ENCODE assay signal across 13 cellular contexts in the genomic region with DNA sequence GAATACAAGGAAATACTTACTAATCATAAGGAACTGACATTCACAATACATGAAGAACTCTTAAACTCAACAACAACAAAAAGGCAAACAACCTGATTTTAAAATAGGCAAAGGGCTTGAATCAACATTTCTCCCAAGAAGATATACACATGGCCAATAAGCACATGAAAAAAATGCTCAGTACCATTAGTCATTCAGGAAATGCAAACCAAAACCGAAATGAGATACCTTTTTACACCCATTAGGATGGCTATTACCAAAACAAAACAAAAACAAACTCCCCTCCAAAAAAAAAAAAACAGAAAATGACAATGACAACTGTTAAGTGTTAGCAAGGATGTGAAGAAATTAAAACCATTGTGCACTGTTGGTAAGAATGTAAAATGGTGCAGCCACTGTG.
DNase-seq lines count a peak whose midpoint lies in the region; ATAC-seq, FAIRE-seq and TF ChIP-seq lines count a peak whose summit lies in the region.
"Had no signal": no experiment of that assay in that cellular context is flagged by ENCODE, and none has a peak within 500 bp of the region (broad histone marks: within the 10 kb centered on the region; RNA-seq: fewer than 3 reads in every experiment).

No MANE protein-coding gene starts in this region.

- peak; percentile 63 for ATAC-seq in GM19397 (IDR thresholded peaks at IDR 0.05; ENCODE audit: unreplicated experiment)
- peak; percentile 79 for ATAC-seq in HG02885 (IDR thresholded peaks at IDR 0.05; ENCODE audit: poor library complexity, unreplicated experiment)
- no peak for ATAC-seq in pancreas
- ATAC-seq: activated CD4-positive, alpha-beta T cell treated with anti-CD3 and anti-CD28 coated beads for 36 hours; activated naive CD8-positive, alpha-beta T cell treated with anti-CD3 and anti-CD28 coated beads, Interleukin-2, amount 50 U/mL, for 24 hours had no signal

- no peaks in the 10 kb centered on the region for H3K4me1 ChIP-seq in A673 (ENCODE audit: insufficient read depth, low read length, poor library complexity, severe bottlenecking)
- H3K4me1 ChIP-seq in pancreas = peaks cover 7 to 22% (median 18%) of the 10 kb centered on the region in 3 donors

- BruUV-seq in A673 (replicated peaks; lab: Mats Ljungman, UMichigan) = no TSS peak

- TF ChIP-seq CTCF in A673 (conservative IDR thresholded peaks at IDR 0.05; ENCODE audit: low read depth, low read length) = no peak
- TF ChIP-seq CTCF in pancreas (IDR thresholded peaks at IDR 0.05) = no peak

- H3K9me3 ChIP-seq in A673 (ENCODE audit: low read depth, low read length, poor library complexity, severe bottlenecking) (no peaks in the 10 kb centered on the region), pancreas (no peaks in the 10 kb centered on the region)

- DNase-seq in A172 (ENCODE audit: low spot score) (peak; percentile 38), LHCN-M2 (ENCODE audit: low read depth) (peak; percentile 88), A673 (ENCODE audit: low spot score) (no peak), SIG-M5 (lab: John Stamatoyannopoulos, UW) (no peak), pancreas (no peak)
- no peak for DNase-seq in stimulated activated naive CD4-positive, alpha-beta T cell treated with Interleukin-2 at 50 U/mL for 16 hours (lab: John Stamatoyannopoulos, UW)
- DNase-seq: ACHN; activated CD4-positive, alpha-beta T cell treated with anti-CD3 and anti-CD28 coated beads for 36 hours; activated naive CD8-positive, alpha-beta T cell treated with anti-CD3 and anti-CD28 coated beads, Interleukin-2, amount 50 U/mL, for 24 hours; NCI-H187 treated with DMSO at 0.1 percent for 48 hours had no signal

- H3K27me3 ChIP-seq in A673 (replicated peaks; ENCODE audit: insufficient read depth, low read depth, low read length, poor library complexity) = no peaks in the 10 kb centered on the region
- H3K27me3 ChIP-seq in pancreas = no peaks in the 10 kb centered on the region

- H3K36me3 ChIP-seq in A673 (ENCODE audit: insufficient read depth, low read length, poor library complexity, severe bottlenecking) (no peaks in the 10 kb centered on the region), pancreas (no peaks in the 10 kb centered on the region)

- H3K4me3 ChIP-seq in A673 (ENCODE audit: low read depth, low read length, poor library complexity, severe bottlenecking) = no peak overlapping the region
- no peak overlapping the region for H3K4me3 ChIP-seq in pancreas

- FAIRE-seq in pancreas (lab: Jason Lieb, UNC) = no peak

- CTCF ChIA-PET in A673 (lab: Charles Lee) = no interaction called here

- POLR2A ChIA-PET in A673 (lab: Charles Lee; ENCODE audit: low non-redundant PET) = no interaction called here

- WGBS in pancreas, 2 donors = 49 to 59% methylated on average over 1 of the region's 1 CpG

- intact Hi-C loops in A673 (cut with micrococcal nuclease; ENCODE audit: unreplicated experiment) = no loop called here
- intact Hi-C loops in pancreas (cut with DNase I) = no loop called here

- H3K27ac ChIP-seq in A673 (ENCODE audit: low read depth, low read length, poor library complexity, severe bottlenecking) (no peak overlapping the region), pancreas (no peak overlapping the region)
- H3K27ac ChIP-seq: epithelial cell of prostate had no signal

Comparison
In these comparisons a context has a peak if more than half of its experiments do, and no peak if none do; other contexts are left out.
1. DNase-seq: peak in A172 (single experiment) and LHCN-M2 (single experiment); none in stimulated activated naive CD4-positive, alpha-beta T cell treated with Interleukin-2 at 50 U/mL for 16 hours (single experiment), A673 (single experiment), SIG-M5 (single experiment) and pancreas (0 of 6).
2. ATAC-seq: peak in GM19397 (single experiment) and HG02885 (single experiment); none in pancreas (0 of 4).